In the genomic region with DNA sequence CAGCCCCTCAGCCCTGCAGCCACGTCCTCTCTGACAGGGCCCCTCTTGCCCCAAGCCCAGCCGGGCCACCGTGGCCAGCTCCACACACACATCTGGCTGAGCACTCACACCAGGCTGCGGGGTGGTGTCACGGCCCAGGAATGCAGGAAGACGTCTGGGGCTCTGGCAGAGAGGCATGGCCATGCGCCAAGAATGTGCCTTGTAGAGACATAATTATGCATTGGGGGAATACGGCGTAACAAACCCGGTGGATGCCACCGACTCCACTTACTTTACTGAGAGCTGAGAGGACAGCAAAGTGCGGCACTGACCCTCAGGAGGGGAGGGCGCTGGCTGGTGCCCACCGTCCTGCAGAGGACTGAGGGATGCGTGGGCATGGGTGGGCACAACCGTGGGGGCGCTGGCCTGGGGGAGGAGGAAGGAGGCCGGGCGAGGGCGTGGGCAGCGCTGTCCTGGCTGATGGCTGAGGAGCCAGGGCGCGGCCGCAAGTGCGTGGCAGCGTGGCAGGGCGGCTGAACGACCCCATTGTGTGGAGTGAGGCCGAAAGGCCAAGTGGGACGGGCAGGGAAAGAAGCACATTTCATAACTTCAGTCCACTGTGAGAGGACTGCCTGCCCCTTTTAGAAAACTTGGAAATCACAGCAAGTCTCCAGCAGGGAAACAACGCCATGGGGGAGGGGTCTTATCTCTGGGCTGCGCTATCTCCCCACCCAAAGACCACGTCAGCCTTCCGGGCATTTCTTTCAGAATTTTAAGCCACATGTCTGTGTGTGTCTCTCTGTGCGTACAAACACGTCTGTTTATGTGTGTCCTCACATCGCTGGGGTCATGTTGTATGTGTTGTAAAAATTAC, we compare ENCODE assay signal across 10 cellular contexts. TPM values are rescaled to one million over a fixed set of nuclear protein-coding genes. Genes with fewer than 3 reads are reported as not detected.
DNase-seq lines count a peak whose midpoint lies in the region; ATAC-seq and TF ChIP-seq lines count a peak whose summit lies in the region.
"Had no signal": no experiment of that assay in that cellular context is flagged by ENCODE, and none has a peak within 500 bp of the region (broad histone marks: within the 10 kb centered on the region; RNA-seq: fewer than 3 reads in every experiment).

No MANE protein-coding gene starts in this region.

- CTCF ChIA-PET in Calu3 (lab: Charles Lee) (interaction anchor here (0.5 kb wide), 1 partner anchor 267 kb away, joined by 4 read pairs; no protein-coding TSS in a partner anchor), PC-3 (lab: Charles Lee) (no interaction called here)

- DNase-seq in Calu3 (peak; percentile 96), PC-3 (peak; percentile 96), fibroblast of gingiva (ENCODE audit: low read depth) (peak; percentile 97), ovary (peak; percentile 76 to 91 (median 82)), NCI-H748 treated with DMSO at 0.1 percent for 48 hours (lab: John Stamatoyannopoulos, UW) (no peak), NCI-H526 treated with DMSO at 0.1 percent for 48 hours (lab: John Stamatoyannopoulos, UW) (no peak)
- DNase-seq: SHP77 had no signal

- H3K4me3 Mint-ChIP-seq in Calu3 (ENCODE audit: low read depth, unreplicated experiment): peak overlapping the region; percentile 75

- no peaks in the 10 kb centered on the region for H3K79me2 ChIP-seq in PC-3 (ENCODE audit: low read length)

- no peaks in the 10 kb centered on the region for H3K27me3 ChIP-seq in PC-3 (ENCODE audit: low read length)
- H3K27me3 ChIP-seq in ovary: no peaks in the 10 kb centered on the region

- H3K9me3 ChIP-seq in PC-3 (ENCODE audit: low read length) (no peaks in the 10 kb centered on the region), ovary (no peaks in the 10 kb centered on the region)

- TF ChIP-seq POLR2A in ovary (IDR thresholded peaks at IDR 0.05): no peak

- H3K4me3 ChIP-seq in PC-3 (ENCODE audit: low read length) (peak overlapping the region; percentile 69), ovary (peak overlapping the region; percentile 3)
- H3K4me3 ChIP-seq: GM12878 had no signal

- peak overlapping the region; percentile 83 for H2AFZ ChIP-seq in PC-3 (ENCODE audit: low read length)

- ATAC-seq in PC-3: peak; percentile 95
- ATAC-seq in HG02610 (IDR thresholded peaks at IDR 0.05; ENCODE audit: unreplicated experiment): no peak
- no peak for ATAC-seq in GM21381 (IDR thresholded peaks at IDR 0.05; ENCODE audit: unreplicated experiment)
- ATAC-seq: GM12878 had no signal

- peak overlapping the region; percentile 16; the same call in 1 of the 2 replicates for H3K9ac ChIP-seq in PC-3 (ENCODE audit: low read length)

- H3K36me3 ChIP-seq in PC-3 (ENCODE audit: low read depth, low read length): no peaks in the 10 kb centered on the region
- H3K36me3 ChIP-seq in ovary: no peaks in the 10 kb centered on the region

- H3K9me2 ChIP-seq in PC-3 (replicated peaks; ENCODE audit: low read length): no peaks in the 10 kb centered on the region

- H4K20me1 ChIP-seq in PC-3 (ENCODE audit: low read length): no peaks in the 10 kb centered on the region

- H3K4me2 ChIP-seq in PC-3 (ENCODE audit: low read length): peak overlapping the region; percentile 96

- H3K9me3 Mint-ChIP-seq in Calu3 (ENCODE audit: low read depth, unreplicated experiment): peaks cover 2% of the 10 kb centered on the region

- no peaks in the 10 kb centered on the region for H3K27me3 Mint-ChIP-seq in Calu3 (ENCODE audit: unreplicated experiment)

- no peaks in the 10 kb centered on the region for H3F3A ChIP-seq in PC-3 (ENCODE audit: low read length, unreplicated experiment)

- H3K4me1 Mint-ChIP-seq in Calu3 (ENCODE audit: low read depth, unreplicated experiment): peaks cover 35% of the 10 kb centered on the region

- 10 to 18% (median 13%) methylated on average over 35 to 37 of the region's 37 CpGs for WGBS in ovary, 3 donors

- intact Hi-C loops in Calu3 (cut with micrococcal nuclease; ENCODE audit: unreplicated experiment): no loop called here
- intact Hi-C loops in PC-3 (cut with micrococcal nuclease): no loop called here
- intact Hi-C loops in ovary (cut with DNase I): no loop called here

- BruUV-seq in Calu3 (replicated peaks; lab: Mats Ljungman, UMichigan): no TSS peak
- BruUV-seq in PC-3 (replicated peaks; lab: Mats Ljungman, UMichigan): no TSS peak

- H3K27ac Mint-ChIP-seq in Calu3 (ENCODE audit: unreplicated experiment): peak overlapping the region; percentile 87

- no peak for TF ChIP-seq EP300 in ovary (IDR thresholded peaks at IDR 0.05)

- peaks cover 11% of the 10 kb centered on the region for H3K36me3 Mint-ChIP-seq in Calu3 (ENCODE audit: insufficient read depth, unreplicated experiment)

- H3K27ac ChIP-seq in PC-3 (ENCODE audit: low read length) (peak overlapping the region; percentile 23; the same call in 1 of the 2 replicates), ovary (peak overlapping the region in 1 of 2 donors; percentile 54)

- H3K4me1 ChIP-seq in PC-3 (ENCODE audit: insufficient read depth, low read length): peaks cover 18% of the 10 kb centered on the region
- peaks cover 17% of the 10 kb centered on the region for H3K4me1 ChIP-seq in ovary (ENCODE audit: insufficient read depth)

- TF ChIP-seq CTCF in Calu3 (IDR thresholded peaks at IDR 0.05; ENCODE audit: unreplicated experiment) (no peak), PC-3 (conservative IDR thresholded peaks at IDR 0.05; ENCODE audit: low read depth, low read length) (no peak), ovary (IDR thresholded peaks at IDR 0.05) (no peak)

- POLR2A ChIA-PET in PC-3 (lab: Charles Lee; ENCODE audit: unreplicated experiment): no interaction called here

RNA-seq across cellular contexts. Expression of a gene that starts 30.6 kb away (rescaled TPM):
- total RNA-seq in Calu3 (2022) (29.0 and 40.9 TPM in 2 replicates), PC-3 (2014; rRNA removed) (30.6 and 38.5 TPM in 2 replicates), ovary (10 to 100 TPM; 12.9 to 84.3 (median 29.7) TPM)
- 10 to 100 TPM in 1 of 2 donors, 1 to 10 TPM in 1; 4.3 to 29.4 TPM for polyA plus RNA-seq in ovary

Comparison
In these comparisons a context has a peak if more than half of its experiments do, and no peak if none do; other contexts are left out.
1. DNase-seq: peak in Calu3 (single experiment), PC-3 (single experiment), fibroblast of gingiva (single experiment) and ovary (5 of 5); none in NCI-H748 treated with DMSO at 0.1 percent for 48 hours (single experiment) and NCI-H526 treated with DMSO at 0.1 percent for 48 hours (single experiment).